Comparison of ENCODE assay signal across 12 cellular contexts in the genomic region with DNA sequence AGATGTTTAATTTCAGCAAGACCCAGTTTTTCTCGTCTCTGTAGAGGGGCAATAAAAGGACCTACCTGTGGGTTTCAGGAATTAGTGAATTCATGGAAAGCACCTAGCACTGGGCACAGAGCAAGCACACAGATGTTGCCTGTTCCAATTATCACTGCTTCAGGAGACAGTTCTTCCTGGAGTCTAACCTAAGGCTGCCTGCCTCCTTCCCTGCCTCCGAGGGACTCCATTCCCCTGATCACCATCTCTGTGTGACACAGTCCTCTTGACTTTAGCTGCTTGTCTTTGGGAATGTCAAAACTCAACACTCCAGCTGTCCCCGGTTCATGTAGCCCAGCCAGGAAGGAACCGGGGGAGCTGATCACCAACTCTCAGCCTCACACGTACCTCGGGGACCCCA.
A peak's percentile ranks its signal among the peaks of the same experiment; 100 is the strongest.
DNase-seq lines count a peak whose midpoint lies in the region; ATAC-seq and TF ChIP-seq lines count a peak whose summit lies in the region.
"Had no signal": no experiment of that assay in that cellular context is flagged by ENCODE, and none has a peak within 500 bp of the region (broad histone marks: within the 10 kb centered on the region; RNA-seq: fewer than 3 reads in every experiment).

No MANE protein-coding gene starts in this region.

- TF ChIP-seq EP300 in upper lobe of left lung (IDR thresholded peaks at IDR 0.05), result no peak

- H3K27ac ChIP-seq in smooth muscle cell (ENCODE audit: low read depth) (no peak overlapping the region), upper lobe of left lung (no peak overlapping the region)
- H3K27ac ChIP-seq: WERI-Rb-1 had no signal

- no peak for TF ChIP-seq CTCF in Loucy (conservative IDR thresholded peaks at IDR 0.05; ENCODE audit: low read length)
- TF ChIP-seq CTCF in epithelial cell of proximal tubule (conservative IDR thresholded peaks at IDR 0.05; ENCODE audit: low read depth, low read length), result no peak
- no peak for TF ChIP-seq CTCF in smooth muscle cell (IDR thresholded peaks at IDR 0.05; ENCODE audit: borderline replicate concordance, insufficient read depth, poor library complexity, severe bottlenecking)
- TF ChIP-seq CTCF in upper lobe of left lung (IDR thresholded peaks at IDR 0.05), result no peak

- H3K9me3 ChIP-seq in Loucy (ENCODE audit: insufficient read depth, low read depth, low read length) (no peaks in the 10 kb centered on the region), smooth muscle cell (replicated peaks; ENCODE audit: low read depth) (no peaks in the 10 kb centered on the region), upper lobe of left lung (no peaks in the 10 kb centered on the region)
- H3K9me3 ChIP-seq: esophagus muscularis mucosa had no signal

- WGBS in smooth muscle cell (ENCODE audit: low lambda C conversion rate), result 48% methylated on average over 6 of the region's 6 CpGs
- 30 to 51% methylated on average over 6 of the region's 6 CpGs for WGBS in upper lobe of left lung, 2 donors

- H4K20me1 ChIP-seq in Loucy (ENCODE audit: insufficient read depth, low read length, poor library complexity, severe bottlenecking) (no peaks in the 10 kb centered on the region), smooth muscle cell (ENCODE audit: low read depth) (no peaks in the 10 kb centered on the region)

- H3K27me3 ChIP-seq in Loucy (ENCODE audit: insufficient read depth, low read length, poor library complexity, severe bottlenecking) (no peaks in the 10 kb centered on the region), smooth muscle cell (ENCODE audit: low read depth) (no peaks in the 10 kb centered on the region), upper lobe of left lung (no peaks in the 10 kb centered on the region)

- H3K4me2 ChIP-seq in Loucy (ENCODE audit: low read depth, low read length, poor library complexity, severe bottlenecking) (peak overlapping the region; percentile 62), smooth muscle cell (peak overlapping the region; percentile 69)

- ATAC-seq in activated T-cell treated with anti-CD3 and anti-CD28 coated beads, Interleukin-2, amount 50 U/mL, for 4 hours, result no peak
- ATAC-seq in upper lobe of left lung (ENCODE audit: low FRiP score in 2 of 2), result no peak

- H3K36me3 Mint-ChIP-seq in activated T-cell treated with anti-CD3 and anti-CD28 coated beads, Interleukin-2, amount 50 U/mL, for 4 hours (ENCODE audit: insufficient read depth), result no peaks in the 10 kb centered on the region

- H3K9ac ChIP-seq in Loucy (ENCODE audit: low read depth, low read length, poor library complexity, severe bottlenecking), result no peak overlapping the region
- no peak overlapping the region for H3K9ac ChIP-seq in smooth muscle cell (ENCODE audit: low read depth)

- peaks cover 18% of the 10 kb centered on the region for H3K4me1 Mint-ChIP-seq in activated T-cell treated with anti-CD3 and anti-CD28 coated beads, Interleukin-2, amount 50 U/mL, for 4 hours (ENCODE audit: low read depth)

- peaks cover 10% of the 10 kb centered on the region for H3K4me1 ChIP-seq in Loucy (ENCODE audit: insufficient read depth, low read length, poor library complexity, severe bottlenecking)
- H3K4me1 ChIP-seq in smooth muscle cell (ENCODE audit: low read depth), result peaks cover 20% of the 10 kb centered on the region
- H3K4me1 ChIP-seq in upper lobe of left lung, result peaks cover 0 to 6% (median 5%) of the 10 kb centered on the region in 4 donors

- H2AFZ ChIP-seq in Loucy (ENCODE audit: low read length) (peak overlapping the region; percentile 79; the same call in 1 of the 2 replicates), smooth muscle cell (ENCODE audit: low read depth) (peak overlapping the region; percentile 12)

- H3K4me3 ChIP-seq in Loucy (ENCODE audit: low read length, poor library complexity, severe bottlenecking), result peak overlapping the region; percentile 42
- H3K4me3 ChIP-seq in epithelial cell of proximal tubule (ENCODE audit: low read depth, low read length), result peak overlapping the region; percentile 45
- no peak overlapping the region for H3K4me3 ChIP-seq in smooth muscle cell
- no peak overlapping the region for H3K4me3 ChIP-seq in upper lobe of left lung
- H3K4me3 ChIP-seq: esophagus muscularis mucosa had no signal

- H3F3A ChIP-seq in Loucy (ENCODE audit: low read depth), result no peaks in the 10 kb centered on the region
- H3F3A ChIP-seq in smooth muscle cell (ENCODE audit: low read depth), result peaks cover 18% of the 10 kb centered on the region

- H3K79me2 ChIP-seq in Loucy (ENCODE audit: insufficient read depth, low read length) (no peaks in the 10 kb centered on the region), smooth muscle cell (ENCODE audit: low read depth) (no peaks in the 10 kb centered on the region)

- peak overlapping the region; percentile 62 for H3K4me3 Mint-ChIP-seq in activated T-cell treated with anti-CD3 and anti-CD28 coated beads, Interleukin-2, amount 50 U/mL, for 4 hours

- H3K36me3 ChIP-seq in Loucy (ENCODE audit: insufficient read depth, low read length) (no peaks in the 10 kb centered on the region), smooth muscle cell (ENCODE audit: low read depth) (no peaks in the 10 kb centered on the region), upper lobe of left lung (no peaks in the 10 kb centered on the region)
- H3K36me3 ChIP-seq: esophagus muscularis mucosa, WERI-Rb-1 had no signal

- TF ChIP-seq POLR2A in upper lobe of left lung (IDR thresholded peaks at IDR 0.05), result no peak

- no peaks in the 10 kb centered on the region for H3K9me2 ChIP-seq in Loucy (replicated peaks; ENCODE audit: low read depth, low read length)

- H3K9me3 Mint-ChIP-seq in activated T-cell treated with anti-CD3 and anti-CD28 coated beads, Interleukin-2, amount 50 U/mL, for 4 hours, result no peaks in the 10 kb centered on the region
- H3K9me3 Mint-ChIP-seq: neural crest cell had no signal

- H3K27me3 Mint-ChIP-seq in activated T-cell treated with anti-CD3 and anti-CD28 coated beads, Interleukin-2, amount 50 U/mL, for 4 hours (ENCODE audit: low read depth), result peaks cover 19% of the 10 kb centered on the region

- DNase-seq in activated T-cell treated with anti-CD3 and anti-CD28 coated beads, Interleukin-2, amount 50 U/mL, for 4 hours, result no peak
- DNase-seq in activated T-cell treated with anti-CD3 and anti-CD28 coated beads for 4 hours, result no peak
- no peak for DNase-seq in epithelial cell of proximal tubule (ENCODE audit: low read depth)
- no peak for DNase-seq in smooth muscle cell (lab: John Stamatoyannopoulos, UW; ENCODE audit: unreplicated experiment)
- DNase-seq in upper lobe of left lung, result no peak
- no peak for DNase-seq in NCI-H524 (lab: John Stamatoyannopoulos, UW)
- no peak for DNase-seq in OCI-M1 (lab: John Stamatoyannopoulos, UW)
- DNase-seq: KG1, WERI-Rb-1 had no signal

Comparison
In these comparisons a context has a peak if more than half of its experiments do, and no peak if none do; other contexts are left out.
1. H3K4me3 ChIP-seq: peak in Loucy (single experiment) and epithelial cell of proximal tubule (single experiment); none in smooth muscle cell (single experiment) and upper lobe of left lung (0 of 4).